ENCODE assay signal across 9 cellular contexts in the genomic region with DNA sequence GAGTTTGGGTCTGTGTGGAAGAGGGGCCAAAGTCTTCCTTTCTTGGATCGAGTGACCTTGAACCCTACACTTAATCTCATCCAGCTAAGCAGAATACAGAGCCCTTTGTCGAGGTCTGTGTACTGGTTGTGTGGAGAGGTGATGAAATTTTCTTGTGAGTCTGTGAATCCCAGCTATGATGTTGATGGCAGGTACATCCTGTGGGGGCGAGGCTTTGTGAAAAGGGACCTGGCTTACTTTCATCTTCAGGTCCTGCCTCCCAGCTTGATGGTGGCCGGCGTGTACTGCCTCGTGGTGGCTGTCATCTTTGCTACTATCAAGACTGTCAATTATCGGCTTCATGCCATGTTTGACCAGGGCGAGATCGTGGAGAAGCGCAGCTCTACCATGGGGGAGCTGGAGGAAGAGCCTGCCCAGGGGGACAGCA. TPM values are rescaled to one million over a fixed set of nuclear protein-coding genes. Genes with fewer than 3 reads are reported as not detected.
DNase-seq lines count a peak whose midpoint lies in the region; ATAC-seq and TF ChIP-seq lines count a peak whose summit lies in the region.
"Had no signal": no experiment of that assay in that cellular context is flagged by ENCODE, and none has a peak within 500 bp of the region (broad histone marks: within the 10 kb centered on the region; RNA-seq: fewer than 3 reads in every experiment).

No MANE protein-coding gene starts in this region.

- H3K9me3 Mint-ChIP-seq in brain (peaks cover 0 to 8% (median 0%) of the 10 kb centered on the region in 5 experiments), mesothelial cell of epicardium (no peaks in the 10 kb centered on the region)

- H3K4me3 Mint-ChIP-seq in brain = peak overlapping the region; percentile 89 to 98 (median 93)
- peak overlapping the region; percentile 97 for H3K4me3 Mint-ChIP-seq in mesothelial cell of epicardium

- H3K27ac ChIP-seq in heart right ventricle (peak overlapping the region in 9 of 10 donors; percentile 89 to 100 (median 98)), uterus (peak overlapping the region in 1 of 2 donors; percentile 87)

- DNase-seq in heart right ventricle = no peak
- DNase-seq in left ventricle myocardium superior = no peak
- DNase-seq in mesothelial cell of epicardium (ENCODE audit: low spot score in 2 of 2, unreplicated experiment in 2 of 2) = no peak
- no peak for DNase-seq in uterus
- DNase-seq in sciatic nerve (ENCODE audit: low spot score) = no peak
- DNase-seq in hepatic stellate cell (ENCODE audit: low spot score) = no peak
- DNase-seq: NCI-H1694 had no signal

- intact Hi-C loops in heart right ventricle (cut with DNase I) (no loop called here), left ventricle myocardium superior (cut with micrococcal nuclease) (no loop called here), uterus (cut with DNase I; ENCODE audit: low total_unique reads) (no loop called here), sciatic nerve (cut with DNase I) (no loop called here)

- peaks cover 3% of the 10 kb centered on the region for H3K36me3 Mint-ChIP-seq in brain
- H3K36me3 Mint-ChIP-seq in mesothelial cell of epicardium = peaks cover 6% of the 10 kb centered on the region

- H3K4me3 ChIP-seq in heart right ventricle (peak overlapping the region; percentile 87 to 99 (median 96)), uterus (peak overlapping the region; percentile 87 to 93)

- H3K36me3 ChIP-seq in heart right ventricle (peaks cover 10 to 60% (median 33%) of the 10 kb centered on the region in 9 donors), uterus (no peaks in the 10 kb centered on the region)

- no peak for ATAC-seq in heart right ventricle
- ATAC-seq in left ventricle myocardium superior = no peak
- no peak for ATAC-seq in HG03439 (IDR thresholded peaks at IDR 0.05; ENCODE audit: unreplicated experiment)
- ATAC-seq in sciatic nerve = no peak

- H3K4me1 ChIP-seq in heart right ventricle (peaks cover 24 to 43% (median 31%) of the 10 kb centered on the region in 9 donors), uterus (peaks cover 0 to 19% of the 10 kb centered on the region in 2 donors)

- H3K9me3 ChIP-seq in heart right ventricle = no peaks in the 10 kb centered on the region
- no peaks in the 10 kb centered on the region for H3K9me3 ChIP-seq in uterus

- peaks cover 4% of the 10 kb centered on the region for H3K27me3 Mint-ChIP-seq in brain
- no peaks in the 10 kb centered on the region for H3K27me3 Mint-ChIP-seq in mesothelial cell of epicardium (ENCODE audit: low read depth)

- H3K27ac Mint-ChIP-seq in brain = peak overlapping the region in 4 of 5 experiments; percentile 82 to 96 (median 94)
- peak overlapping the region; percentile 96 for H3K27ac Mint-ChIP-seq in mesothelial cell of epicardium

- H3K27me3 ChIP-seq in heart right ventricle (no peaks in the 10 kb centered on the region), uterus (no peaks in the 10 kb centered on the region)

- 58 to 64% methylated on average over 10 of the region's 10 CpGs for WGBS in heart right ventricle, 2 donors

- no peak for TF ChIP-seq POLR2A in uterus (IDR thresholded peaks at IDR 0.05)

- H3K4me1 Mint-ChIP-seq in brain (peaks cover 36% of the 10 kb centered on the region), mesothelial cell of epicardium (peaks cover 21% of the 10 kb centered on the region)

- TF ChIP-seq CTCF in heart right ventricle (IDR thresholded peaks at IDR 0.05) (no peak), brain (conservative IDR thresholded peaks at IDR 0.05) (no peak), mesothelial cell of epicardium (IDR thresholded peaks at IDR 0.05; ENCODE audit: unreplicated experiment) (no peak), uterus (IDR thresholded peaks at IDR 0.05) (no peak)

RNA-seq across cellular contexts. Expression of gene PCNX3, which starts 1.0 kb away (rescaled TPM):
- total RNA-seq in heart right ventricle = 10 to 100 TPM in 9 of 10 donors, 1 to 10 TPM in 1; 9.4 to 16.9 (median 11.7) TPM
- polyA plus RNA-seq in heart right ventricle = 10 to 100 TPM in 1 of 2 donors, 1 to 10 TPM in 1; 9.7 to 11.6 TPM
- 11.8 TPM for total RNA-seq in left ventricle myocardium superior
- 29.6 TPM for polyA plus RNA-seq in brain (ENCODE audit: insufficient read depth, low read depth, low replicate concordance)
- 59.0 to 61.8 TPM (median 61.3 TPM) in 3 replicates for total RNA-seq in mesothelial cell of epicardium
- total RNA-seq in uterus = 10 to 100 TPM in 3 of 4 donors, 1 to 10 TPM in 1; 6.8 to 47.4 (median 24.6) TPM
- 23.9 TPM for total RNA-seq in sciatic nerve

RNA-seq across cellular contexts. Expression of gene MAP3K11, which starts 2.6 kb away (rescaled TPM):
- total RNA-seq in heart right ventricle (10 to 100 TPM; 23.1 to 45.6 (median 34.2) TPM), left ventricle myocardium superior (39.0 TPM), mesothelial cell of epicardium (46.8 to 52.0 TPM (median 47.5 TPM) in 3 replicates), uterus (100 to 1,000 TPM in 1 of 4 donors, 10 to 100 TPM in 3; 22.1 to 139 (median 51.8) TPM), sciatic nerve (132 TPM)
- polyA plus RNA-seq in heart right ventricle (10 to 100 TPM; 32.5 to 69.9 TPM), brain (ENCODE audit: insufficient read depth, low read depth, low replicate concordance) (79.2 TPM)

RNA-seq across cellular contexts. Expression of gene KCNK7, which starts 21.0 kb away (rescaled TPM):
- total RNA-seq in heart right ventricle (1 to 10 TPM in 2 of 10 donors, under 1 TPM in 6, not detected in 2; 0.22 to 1.5 (median 0.35) TPM), left ventricle myocardium superior (0.94 TPM), mesothelial cell of epicardium (0.95 to 2.4 TPM (median 1.7 TPM) in 3 replicates), uterus (1 to 10 TPM in 1 of 4 donors, under 1 TPM in 1, not detected in 2; 0.26 to 5.8 TPM), sciatic nerve (1.5 TPM)
- polyA plus RNA-seq in heart right ventricle (1 to 10 TPM in 1 of 2 donors, under 1 TPM in 1; 0.48 to 1.4 TPM), brain (ENCODE audit: insufficient read depth, low read depth, low replicate concordance) (0.68 TPM)

RNA-seq across cellular contexts. Expression of gene SIPA1, which starts 21.3 kb away (rescaled TPM):
- total RNA-seq in heart right ventricle = 10 to 100 TPM; 11.8 to 39.7 (median 15.6) TPM
- polyA plus RNA-seq in heart right ventricle = 10 to 100 TPM; 32.6 to 85.9 TPM
- total RNA-seq in left ventricle myocardium superior = 32.0 TPM
- 33.7 TPM for polyA plus RNA-seq in brain (ENCODE audit: insufficient read depth, low read depth, low replicate concordance)
- 37.1 to 42.9 TPM (median 37.5 TPM) in 3 replicates for total RNA-seq in mesothelial cell of epicardium
- 10 to 100 TPM; 11.2 to 60.1 (median 27.0) TPM for total RNA-seq in uterus
- 86.9 TPM for total RNA-seq in sciatic nerve

RNA-seq across cellular contexts. Expression of gene EHBP1L1, which starts 40.7 kb away (rescaled TPM):
- total RNA-seq in heart right ventricle = 100 to 1,000 TPM in 1 of 10 donors, 10 to 100 TPM in 9; 42.9 to 113 (median 53.9) TPM
- polyA plus RNA-seq in heart right ventricle = 10 to 100 TPM; 30.8 to 62.6 TPM
- 57.3 TPM for total RNA-seq in left ventricle myocardium superior
- polyA plus RNA-seq in brain (ENCODE audit: insufficient read depth, low read depth, low replicate concordance) = 8.2 TPM
- total RNA-seq in mesothelial cell of epicardium = 30.4 to 35.2 TPM (median 33.8 TPM) in 3 replicates
- total RNA-seq in uterus = 100 to 1,000 TPM in 1 of 4 donors, 10 to 100 TPM in 3; 44.2 to 159 (median 69.5) TPM
- 149 TPM for total RNA-seq in sciatic nerve
